Comparison of ENCODE assay signal across 1 cellular context in the genomic region with DNA sequence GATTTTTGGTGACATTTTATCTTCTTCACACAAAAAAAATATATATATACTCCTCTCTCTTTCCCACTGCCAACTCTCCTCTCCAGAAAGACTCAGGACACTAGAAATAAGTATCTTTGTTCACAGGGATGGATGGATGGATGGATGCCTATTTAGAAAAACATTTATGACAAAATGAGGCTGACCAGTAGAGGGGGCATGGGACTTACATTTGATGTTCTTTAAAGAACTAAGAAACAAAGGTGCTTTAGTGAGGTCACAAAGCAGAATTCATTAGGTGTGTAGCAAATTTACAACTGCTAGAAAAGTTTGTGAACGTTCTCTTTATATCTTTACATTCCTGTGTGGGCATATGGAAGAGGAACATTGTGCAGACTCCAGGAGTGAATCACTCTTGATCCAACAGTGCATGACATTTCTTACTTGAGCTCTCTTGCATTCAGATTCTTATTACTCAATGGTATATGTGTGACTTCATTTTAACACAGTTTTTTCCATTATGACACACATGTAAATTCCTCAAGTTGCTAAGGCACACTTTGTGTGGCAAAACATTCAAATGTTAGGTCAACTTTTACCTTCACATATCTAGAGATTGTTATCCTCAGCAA.
TF ChIP-seq lines count a peak whose summit lies in the region.

No MANE protein-coding gene starts in this region.

TF ChIP-seq in K562, 482 proteins besides CTCF, POLR2A, EP300 and RAD21:
- peak; percentile 48; the same call in 1 of the 2 replicates for TF ChIP-seq SMC3 (conservative IDR thresholded peaks at IDR 0.05; ENCODE audit: insufficient read depth, low read depth, low read length)
- TF ChIP-seq, protein P1, sequence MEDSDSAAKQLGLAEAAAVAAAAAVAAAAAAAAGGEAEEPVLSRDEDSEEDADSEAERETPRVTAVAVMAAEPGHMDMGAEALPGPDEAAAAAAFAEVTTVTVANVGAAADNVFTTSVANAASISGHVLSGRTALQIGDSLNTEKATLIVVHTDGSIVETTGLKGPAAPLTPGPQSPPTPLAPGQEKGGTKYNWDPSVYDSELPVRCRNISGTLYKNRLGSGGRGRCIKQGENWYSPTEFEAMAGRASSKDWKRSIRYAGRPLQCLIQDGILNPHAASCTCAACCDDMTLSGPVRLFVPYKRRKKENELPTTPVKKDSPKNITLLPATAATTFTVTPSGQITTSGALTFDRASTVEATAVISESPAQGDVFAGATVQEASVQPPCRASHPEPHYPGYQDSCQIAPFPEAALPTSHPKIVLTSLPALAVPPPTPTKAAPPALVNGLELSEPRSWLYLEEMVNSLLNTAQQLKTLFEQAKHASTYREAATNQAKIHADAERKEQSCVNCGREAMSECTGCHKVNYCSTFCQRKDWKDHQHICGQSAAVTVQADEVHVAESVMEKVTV (CRISPR knock-in tag; IDR thresholded peaks at IDR 0.05) = peak; percentile 44; the same call in 1 of the 2 replicates
- TF ChIP-seq MAZ (CRISPR knock-in tag; conservative IDR thresholded peaks at IDR 0.05 in 1 of 2, IDR thresholded peaks at IDR 0.05 in 1 of 2) = 0 out of 4 replicates have a peak, but pooled peaks of 1 of the 2 experiments have one; percentile 6
- no peak for TF ChIP-seq ZC3H4 (CRISPR knock-in tag; IDR thresholded peaks at IDR 0.05; ENCODE audit: borderline replicate concordance)
